ENCODE assay signal across 11 cellular contexts in genomic region chr2:10433948-10434884, GRCh38. TPM values are rescaled to one million over a fixed set of nuclear protein-coding genes. Genes with fewer than 3 reads are reported as not detected.
DNase-seq lines count a peak whose midpoint lies in the region; ATAC-seq and TF ChIP-seq lines count a peak whose summit lies in the region.
"Had no signal": no experiment of that assay in that cellular context is flagged by ENCODE, and none has a peak within 500 bp of the region (broad histone marks: within the 10 kb centered on the region; RNA-seq: fewer than 3 reads in every experiment).

No MANE protein-coding gene starts in this region.

- no peak overlapping the region for H3K23ac ChIP-seq in mesendoderm (ENCODE audit: low read length)

- H3K36me3 Mint-ChIP-seq in WTC11 = no peaks in the 10 kb centered on the region
- H3K36me3 Mint-ChIP-seq: type B pancreatic cell had no signal

- TF ChIP-seq CTCF in HEK293 (tag by site-specific recombination; IDR thresholded peaks at IDR 0.05) (no peak), WTC11 (IDR thresholded peaks at IDR 0.05) (no peak)

- no peak overlapping the region for H3K4ac ChIP-seq in mesendoderm (ENCODE audit: low read depth, low read length)

- H4K5ac ChIP-seq in mesendoderm (ENCODE audit: low read length) = no peak overlapping the region

- no peak overlapping the region for H4K8ac ChIP-seq in mesendoderm (ENCODE audit: low read depth, low read length)

- no peaks in the 10 kb centered on the region for H3K4me1 Mint-ChIP-seq in WTC11

- no peak overlapping the region for H3K4me3 Mint-ChIP-seq in WTC11
- H3K4me3 Mint-ChIP-seq: type B pancreatic cell had no signal

- DNase-seq in WTC11 (ENCODE audit: low spot score) (no peak), mesendoderm (peak; percentile 37), NCI-H187 treated with DMSO at 0.1 percent for 48 hours (lab: John Stamatoyannopoulos, UW) (no peak), epidermal melanocyte (ENCODE audit: insufficient read length, low spot score) (no peak), NCI-H2081 (lab: John Stamatoyannopoulos, UW) (no peak)

- no peak overlapping the region for H2BK5ac ChIP-seq in mesendoderm (ENCODE audit: low read length)

- peaks cover 1 to 18% (median 8%) of the 10 kb centered on the region in 11 experiments; a peak in 20 of 22 replicates for H3K36me3 ChIP-seq in BLaER1 treated with 17β-estradiol and CSF1 and Interleukin-3, amounts not matched to agents 10 nM and 100 nM
- H3K36me3 ChIP-seq in HEK293 (ENCODE audit: control insufficient read depth in 2 of 2, insufficient read depth in 1 of 2, low read length in 2 of 2) (peaks cover 0 to 7% of the 10 kb centered on the region in 2 experiments; a peak in 1 of 3 replicates), mesendoderm (ENCODE audit: control insufficient read depth, insufficient read depth, low read length) (no peaks in the 10 kb centered on the region)
- H3K36me3 ChIP-seq: neutrophil had no signal

- H3K79me2 ChIP-seq in mesendoderm (ENCODE audit: control insufficient read depth, insufficient read depth, low read length) = no peaks in the 10 kb centered on the region

- ATAC-seq in WTC11 (no peak), HG02970 (IDR thresholded peaks at IDR 0.05; ENCODE audit: low FRiP score, unreplicated experiment) (no peak)

- no peak overlapping the region for H3K27ac ChIP-seq in BLaER1 treated with 17β-estradiol and CSF1 and Interleukin-3, amounts not matched to agents 10 nM and 100 nM
- H3K27ac ChIP-seq in HEK293 (ENCODE audit: extremely low read depth, low read depth, low read length) = no peak overlapping the region
- H3K27ac ChIP-seq in mesendoderm (ENCODE audit: low read depth, low read length) = no peak overlapping the region
- H3K27ac ChIP-seq: neutrophil, SJCRH30 had no signal

- no peaks in the 10 kb centered on the region for H3K79me1 ChIP-seq in mesendoderm (ENCODE audit: low read length)

- no peak overlapping the region for H3K9ac ChIP-seq in BLaER1 treated with 17β-estradiol and CSF1 and Interleukin-3, amounts not matched to agents 10 nM and 100 nM
- no peak overlapping the region for H3K9ac ChIP-seq in mesendoderm (ENCODE audit: low read length)

- peaks cover 22 to 40% (median 30%) of the 10 kb centered on the region in 11 experiments for H3K27me3 ChIP-seq in BLaER1 treated with 17β-estradiol and CSF1 and Interleukin-3, amounts not matched to agents 10 nM and 100 nM
- no peaks in the 10 kb centered on the region for H3K27me3 ChIP-seq in mesendoderm (ENCODE audit: insufficient read depth, low read length, poor library complexity)
- H3K27me3 ChIP-seq: neutrophil, SJCRH30 had no signal

- CTCF ChIA-PET in HEK293 (lab: Yijun Ruan, JAX) = interaction anchor here (0.6 to 4.6 kb wide), 52 partner anchors 7 to 665 kb away, joined by 3 to 81 read pairs (median 5); partner anchors contain the start of genes CYS1, ODC1 and RRM2
- CTCF ChIA-PET in WTC11 (lab: Charles Lee) = interaction anchor here (0.5 to 5.5 kb wide), 81 partner anchors 9 to 664 kb away, joined by 3 to 104 read pairs (median 6); partner anchors contain the start of genes HPCAL1 and ODC1

- H2BK120ac ChIP-seq in mesendoderm (ENCODE audit: low read depth, low read length) = no peak overlapping the region

- H3K18ac ChIP-seq in mesendoderm (ENCODE audit: low read length) = no peak overlapping the region

- peaks cover 0 to 36% (median 17%) of the 10 kb centered on the region in 11 experiments; a peak in 10 of 22 replicates for H4K20me1 ChIP-seq in BLaER1 treated with 17β-estradiol and CSF1 and Interleukin-3, amounts not matched to agents 10 nM and 100 nM

- H3K27me3 Mint-ChIP-seq in WTC11 (ENCODE audit: low read depth) = no peaks in the 10 kb centered on the region; the same call in 1 of the 2 replicates

- H3K4me3 ChIP-seq in BLaER1 treated with 17β-estradiol and CSF1 and Interleukin-3, amounts not matched to agents 10 nM and 100 nM = no peak overlapping the region
- H3K4me3 ChIP-seq in HEK293 (ENCODE audit: low read depth, low read length) = no peak overlapping the region
- H3K4me3 ChIP-seq in mesendoderm (ENCODE audit: low read length) = no peak overlapping the region
- H3K4me3 ChIP-seq: SJCRH30 had no signal

- no peaks in the 10 kb centered on the region for H3K9me3 Mint-ChIP-seq in WTC11
- H3K9me3 Mint-ChIP-seq: type B pancreatic cell had no signal

- no peaks in the 10 kb centered on the region for H3K9me3 ChIP-seq in BLaER1 treated with 17β-estradiol and CSF1 and Interleukin-3, amounts not matched to agents 10 nM and 100 nM (replicated peaks in 1 of 11)
- H3K9me3 ChIP-seq in HEK293 (ENCODE audit: control insufficient read depth, insufficient read depth, low read depth, low read length) = no peaks in the 10 kb centered on the region
- H3K9me3 ChIP-seq: neutrophil, SJCRH30 had no signal

- H2BK15ac ChIP-seq in mesendoderm (replicated peaks; ENCODE audit: low read depth) = no peak overlapping the region

- no peak overlapping the region for H3K56ac ChIP-seq in mesendoderm (ENCODE audit: low read length)

- peak overlapping the region in 7 of 11 experiments; percentile 23 to 68 (median 32); a peak in 9 of 22 replicates for H3K4me2 ChIP-seq in BLaER1 treated with 17β-estradiol and CSF1 and Interleukin-3, amounts not matched to agents 10 nM and 100 nM
- H3K4me2 ChIP-seq in mesendoderm (ENCODE audit: low read length) = no peak overlapping the region

- H2AK5ac ChIP-seq in mesendoderm (ENCODE audit: low read length) = no peak overlapping the region

- POLR2A ChIA-PET in HEK293 (lab: Yijun Ruan, JAX) = interaction anchor here (0.8 to 1.8 kb wide), 7 partner anchors 14 to 591 kb away, joined by 3 to 17 read pairs (median 5); partner anchors contain the start of genes ODC1 and TAF1B
- POLR2A ChIA-PET in WTC11 (lab: Charles Lee) = interaction anchor here (1.1 kb wide), 1 partner anchor 14 kb away, joined by 6 read pairs; the partner anchor contains the start of gene ODC1

- no CpG with 5 or more reads among the region's 19 CpGs for WGBS in mesendoderm (ENCODE audit: extremely low coverage, insufficient coverage, low lambda C conversion rate)

- H3K27ac Mint-ChIP-seq in WTC11 = no peak overlapping the region

- peaks cover 10 to 29% (median 15%) of the 10 kb centered on the region in 10 experiments; a peak in 19 of 20 replicates for H3K4me1 ChIP-seq in BLaER1 treated with 17β-estradiol and CSF1 and Interleukin-3, amounts not matched to agents 10 nM and 100 nM
- H3K4me1 ChIP-seq in HEK293 (ENCODE audit: control insufficient read depth, insufficient read depth, low read length) (no peaks in the 10 kb centered on the region), mesendoderm (ENCODE audit: control insufficient read depth, low read depth, low read length) (no peaks in the 10 kb centered on the region)

TF ChIP-seq in HEK293, 187 proteins besides CTCF, POLR2A, EP300 and RAD21 (continues in another document):
- TF ChIP-seq ZNF169 (tag by site-specific recombination; IDR thresholded peaks at IDR 0.05) = no peak
- 0 out of 2 replicates have a peak, but pooled peaks have one; percentile 2 for TF ChIP-seq ZIC2 (tag by site-specific recombination; IDR thresholded peaks at IDR 0.05)
- 0 out of 2 replicates have a peak, but pooled peaks have one; percentile 8 for TF ChIP-seq BCL11A (tag by site-specific recombination; IDR thresholded peaks at IDR 0.05; ENCODE audit: low read depth)
- no peak for TF ChIP-seq ZNF785 (tag by site-specific recombination; IDR thresholded peaks at IDR 0.05)
- TF ChIP-seq, protein P1, sequence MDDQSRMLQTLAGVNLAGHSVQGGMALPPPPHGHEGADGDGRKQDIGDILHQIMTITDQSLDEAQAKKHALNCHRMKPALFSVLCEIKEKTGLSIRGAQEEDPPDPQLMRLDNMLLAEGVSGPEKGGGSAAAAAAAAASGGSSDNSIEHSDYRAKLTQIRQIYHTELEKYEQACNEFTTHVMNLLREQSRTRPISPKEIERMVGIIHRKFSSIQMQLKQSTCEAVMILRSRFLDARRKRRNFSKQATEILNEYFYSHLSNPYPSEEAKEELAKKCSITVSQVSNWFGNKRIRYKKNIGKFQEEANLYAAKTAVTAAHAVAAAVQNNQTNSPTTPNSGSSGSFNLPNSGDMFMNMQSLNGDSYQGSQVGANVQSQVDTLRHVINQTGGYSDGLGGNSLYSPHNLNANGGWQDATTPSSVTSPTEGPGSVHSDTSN (CRISPR knock-in tag; IDR thresholded peaks at IDR 0.05) = no peak

TF ChIP-seq in WTC11, 78 proteins besides CTCF, POLR2A, EP300 and RAD21:
- TF ChIP-seq NR2C2 (CRISPR knock-in tag; IDR thresholded peaks at IDR 0.05) (0 out of 2 replicates have a peak, but pooled peaks have one; percentile 38), ZNF317 (CRISPR knock-in tag; IDR thresholded peaks at IDR 0.05; ENCODE audit: borderline replicate concordance, low read depth) (no peak), HMGA2 (CRISPR knock-in tag; IDR thresholded peaks at IDR 0.05) (no peak)
TF ChIP-seq in WTC11: peak in this region for 1.

RNA-seq across cellular contexts. Expression of gene ODC1, which starts 13.9 kb away (rescaled TPM):
- 42.3 to 46.6 TPM (median 42.8 TPM) in 3 replicates for total RNA-seq in WTC11 (2021)
- polyA plus RNA-seq in mesendoderm (2013, experiment 1 of 2) = 131 TPM
- polyA plus RNA-seq in mesendoderm (2013, experiment 2 of 2) = 130 TPM
